In the genomic region with DNA sequence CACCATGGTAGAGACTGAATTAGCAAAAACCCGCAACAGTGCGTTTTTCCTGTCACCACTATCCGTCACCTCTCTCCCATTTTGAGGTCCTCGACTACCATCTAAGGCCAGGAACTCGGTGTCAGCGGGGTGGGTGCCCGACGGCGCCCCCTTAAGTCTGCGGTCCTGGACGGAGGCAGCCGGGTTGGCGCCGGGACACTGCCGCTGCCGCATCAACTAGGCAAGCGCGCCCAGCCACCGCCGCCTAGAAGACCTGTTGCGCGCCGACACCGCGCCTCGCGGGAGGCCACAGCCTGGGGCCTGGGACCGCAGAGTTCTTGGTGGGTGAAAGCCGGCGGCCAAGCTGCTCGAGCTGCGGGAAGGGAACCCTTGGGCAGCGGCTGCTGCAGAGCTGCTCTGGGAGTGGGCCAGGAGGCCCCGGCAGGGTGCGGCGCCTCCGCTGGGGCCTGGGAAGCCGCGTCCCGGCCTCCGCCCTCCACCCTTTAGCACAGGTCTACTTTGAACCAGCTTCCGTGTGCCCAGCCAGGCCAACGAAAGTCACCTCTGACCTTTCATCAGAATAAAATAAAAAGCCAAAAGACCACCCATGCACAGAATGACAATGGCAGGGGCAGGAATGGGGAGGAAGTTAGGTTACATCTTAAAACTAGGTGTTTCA, we compare ENCODE assay signal across 19 cellular contexts. TPM values are rescaled to one million over a fixed set of nuclear protein-coding genes. Genes with fewer than 3 reads are reported as not detected.
DNase-seq lines count a peak whose midpoint lies in the region; TF ChIP-seq lines count a peak whose summit lies in the region.
"Had no signal": no experiment of that assay in that cellular context is flagged by ENCODE, and none has a peak within 500 bp of the region (broad histone marks: within the 10 kb centered on the region; RNA-seq: fewer than 3 reads in every experiment).

No MANE protein-coding gene starts in this region.

- H3K9me3 ChIP-seq in ES-I3 (ENCODE audit: control insufficient read depth, insufficient read depth, low read length) (no peaks in the 10 kb centered on the region), ovary (no peaks in the 10 kb centered on the region)
- H3K9me3 ChIP-seq: SJSA1 had no signal

- H3K4me3 Mint-ChIP-seq in endothelial cell (ENCODE audit: unreplicated experiment), result no peak overlapping the region
- peak overlapping the region in 2 of 3 experiments; percentile 32 to 52 for H3K4me3 Mint-ChIP-seq in nephron

- H3K4me1 ChIP-seq in ES-I3 (ENCODE audit: insufficient read depth, low read length), result peaks cover 23% of the 10 kb centered on the region
- H3K4me1 ChIP-seq in ovary (ENCODE audit: insufficient read depth), result peaks cover 6% of the 10 kb centered on the region
- H3K4me1 ChIP-seq: SJSA1 had no signal

- peak; percentile 88 for DNase-seq in H7
- DNase-seq in endothelial cell (ENCODE audit: low spot score), result peak; percentile 58
- DNase-seq in ovary, result no peak
- DNase-seq in activated CD4-positive, CD25-positive, alpha-beta regulatory T cell (lab: John Stamatoyannopoulos, UW), result no peak
- DNase-seq in NCI-H774 (lab: John Stamatoyannopoulos, UW), result no peak
- DNase-seq: CD4-positive, CD25-positive, alpha-beta regulatory T cell; effector memory CD8-positive, alpha-beta T cell; foreskin melanocyte; NCI-H1436; spleen had no signal

- H3K27me3 Mint-ChIP-seq in endothelial cell (ENCODE audit: unreplicated experiment) (peaks cover 23% of the 10 kb centered on the region), nephron (ENCODE audit: low read depth) (peaks cover 89% of the 10 kb centered on the region)

- TF ChIP-seq CTCF in endothelial cell (IDR thresholded peaks at IDR 0.05; ENCODE audit: unreplicated experiment) (no peak), nephron (IDR thresholded peaks at IDR 0.05; ENCODE audit: unreplicated experiment in 3 of 3) (peak in 1 of 3 experiments; percentile 20), ovary (IDR thresholded peaks at IDR 0.05) (no peak)

- 5 to 8% (median 5%) methylated on average over 43 of the region's 43 CpGs for WGBS in ovary, 3 donors

- H3K27me3 ChIP-seq in H7 (ENCODE audit: control insufficient read depth, insufficient read depth, low read length) (peaks cover 60% of the 10 kb centered on the region), ovary (no peaks in the 10 kb centered on the region)

- peaks cover 3% of the 10 kb centered on the region for H3K36me3 Mint-ChIP-seq in endothelial cell (ENCODE audit: low read depth, unreplicated experiment)
- H3K36me3 Mint-ChIP-seq in nephron (ENCODE audit: low read depth), result no peaks in the 10 kb centered on the region
- H3K36me3 Mint-ChIP-seq: activated naive CD4-positive, alpha-beta T cell treated with anti-CD3 and anti-CD28 coated beads, Interleukin-2, amount 50 U/mL, for 24 hours; CD4-positive, CD25-positive, alpha-beta regulatory T cell had no signal

- H3K27ac Mint-ChIP-seq in endothelial cell (ENCODE audit: unreplicated experiment), result no peak overlapping the region
- no peak overlapping the region for H3K27ac Mint-ChIP-seq in nephron
- H3K27ac Mint-ChIP-seq: activated naive CD4-positive, alpha-beta T cell treated with anti-CD3 and anti-CD28 coated beads, Interleukin-2, amount 50 U/mL, for 24 hours; CD4-positive, CD25-positive, alpha-beta regulatory T cell; effector memory CD8-positive, alpha-beta T cell had no signal

- H3K9me3 Mint-ChIP-seq in endothelial cell (ENCODE audit: unreplicated experiment) (peaks cover 2% of the 10 kb centered on the region), nephron (no peaks in the 10 kb centered on the region)
- H3K9me3 Mint-ChIP-seq: activated naive CD4-positive, alpha-beta T cell treated with anti-CD3 and anti-CD28 coated beads, Interleukin-2, amount 50 U/mL, for 24 hours; CD4-positive, CD25-positive, alpha-beta regulatory T cell; effector memory CD8-positive, alpha-beta T cell had no signal

- H3K4me1 Mint-ChIP-seq in endothelial cell (ENCODE audit: unreplicated experiment) (peaks cover 20% of the 10 kb centered on the region), nephron (peaks cover 22% of the 10 kb centered on the region)

- no peak for TF ChIP-seq EP300 in ovary (IDR thresholded peaks at IDR 0.05)

- no peak overlapping the region for H3K27ac ChIP-seq in ovary
- H3K27ac ChIP-seq: HL-60, SJSA1, spleen had no signal

- peak overlapping the region; percentile 46 for H3K9ac ChIP-seq in ES-I3 (ENCODE audit: low read depth, low read length)

- H3K4me3 ChIP-seq in H7 (ENCODE audit: insufficient read depth, low read depth, low read length) (peak overlapping the region; percentile 22; the same call in 1 of the 2 replicates), ovary (no peak overlapping the region)
- H3K4me3 ChIP-seq: SJSA1 had no signal

- TF ChIP-seq POLR2A in ovary (IDR thresholded peaks at IDR 0.05), result no peak

- intact Hi-C loops in ovary (cut with DNase I), result no loop called here

- H3K36me3 ChIP-seq in ES-I3 (ENCODE audit: insufficient read depth, low read length) (no peaks in the 10 kb centered on the region), H7 (replicated peaks; ENCODE audit: control insufficient read depth, insufficient read depth, low read length) (no peaks in the 10 kb centered on the region), ovary (no peaks in the 10 kb centered on the region)
- H3K36me3 ChIP-seq: SJSA1, spleen had no signal

RNA-seq across cellular contexts. Expression of gene FOXB2, which starts 3.5 kb away (rescaled TPM):
- total RNA-seq in H7 (2014; rRNA removed; shearing (Covaris generic)), result 0.90 TPM in 1 of 2 replicates, not detected in the other
- total RNA-seq in endothelial cell (ENCODE audit: unreplicated experiment) (not detected), ovary (1 to 10 TPM in 2 of 7 donors, under 1 TPM in 1, not detected in 4; 0.24 to 3.0 (median 1.6) TPM)
- not detected for polyA plus RNA-seq in ovary
- total RNA-seq: activated CD8-positive, alpha-beta memory T cell treated with anti-CD3 and anti-CD28 coated beads for 36 hours; CD4-positive, CD25-positive, alpha-beta regulatory T cell; Daoy; mesenteric fat pad; omental fat pad; SJSA1; spleen had no signal
- polyA plus RNA-seq: CD4-positive, CD25-positive, alpha-beta regulatory T cell; spleen had no signal

Comparison
In these comparisons a context has a peak if more than half of its experiments do, and no peak if none do; other contexts are left out.
1. DNase-seq: peak in H7 (single experiment) and endothelial cell (single experiment); none in ovary (0 of 5), activated CD4-positive, CD25-positive, alpha-beta regulatory T cell (0 of 4) and NCI-H774 (single experiment).